Comparison of ENCODE assay signal across 1 cellular context in genomic region chr10:24822557-24822956, GRCh38.
TF ChIP-seq lines count a peak whose summit lies in the region.

No MANE protein-coding gene starts in this region.

TF ChIP-seq in IMR-90, 13 proteins besides CTCF, POLR2A, EP300 and RAD21 (continued from another document):
- TF ChIP-seq USF2 (IDR thresholded peaks at IDR 0.05; ENCODE audit: low read depth, low read length) (no peak), CEBPB (IDR thresholded peaks at IDR 0.05; ENCODE audit: low read depth, low read length) (no peak), BHLHE40 (IDR thresholded peaks at IDR 0.05; ENCODE audit: low read depth, low read length) (no peak)
